Comparison of ENCODE assay signal across 8 cellular contexts in the genomic region with DNA sequence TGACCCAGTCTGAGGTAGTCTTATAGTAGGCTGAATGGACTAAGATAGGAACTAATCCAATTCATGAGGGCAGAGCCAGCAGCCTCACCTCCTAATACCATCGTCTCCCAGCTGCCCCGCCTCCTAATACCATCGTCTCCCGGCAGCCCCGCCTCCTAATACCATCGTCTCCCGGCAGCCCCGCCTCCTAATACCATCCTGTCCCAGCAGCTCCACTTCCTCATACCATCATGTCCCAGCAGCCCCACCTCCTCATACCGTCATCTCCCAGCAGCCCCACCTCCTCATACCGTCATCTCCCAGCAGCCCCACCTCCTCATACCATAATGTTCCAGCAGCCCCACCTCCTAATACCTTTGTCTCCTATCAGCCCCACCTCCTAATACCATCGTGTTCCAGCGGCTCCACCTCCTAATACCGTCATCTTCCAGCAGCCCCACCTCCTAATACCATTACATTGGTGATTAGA. TPM values are rescaled to one million over a fixed set of nuclear protein-coding genes. Genes with fewer than 3 reads are reported as not detected.
DNase-seq lines count a peak whose midpoint lies in the region; ATAC-seq, FAIRE-seq and TF ChIP-seq lines count a peak whose summit lies in the region.

No MANE protein-coding gene starts in this region.

- 31% methylated on average over 13 of the region's 13 CpGs for WGBS in right cardiac atrium

- no peaks in the 10 kb centered on the region for H3K27me3 ChIP-seq in right cardiac atrium (ENCODE audit: control insufficient read depth, insufficient read depth)

- intact Hi-C loops in right cardiac atrium (cut with DNase I): no loop called here

- no peaks in the 10 kb centered on the region for H3K4me1 ChIP-seq in right cardiac atrium (ENCODE audit: control insufficient read depth, insufficient read depth, low read length)

- H3K27ac ChIP-seq in right cardiac atrium (ENCODE audit: low read length): no peak overlapping the region

- no peak for FAIRE-seq in GM12891 (lab: Jason Lieb, UNC)

- DNase-seq in RKO (ENCODE audit: low spot score) (peak; percentile 43), activated gamma-delta T cell (lab: John Stamatoyannopoulos, UW) (peak; percentile 3), right cardiac atrium (peak; percentile 83 to 90 (median 86)), GM12891 (ENCODE audit: insufficient read length, low spot score) (no peak), NCI-H1417 treated with DMSO at 0.1 percent for 48 hours (lab: John Stamatoyannopoulos, UW) (no peak)
- peak; percentile 60 to 63 for DNase-seq in stimulated activated CD4-positive, alpha-beta T cell treated with anti-CD3 and anti-CD28 coated beads, Interleukin-15, amount 100 ng/mL, for 48 hours (ENCODE audit: low read depth in 2 of 2)

- TF ChIP-seq POLR2A in GM12891 (IDR thresholded peaks at IDR 0.05; ENCODE audit: low read depth, low read length): no peak

- ATAC-seq in HG02610 (IDR thresholded peaks at IDR 0.05; ENCODE audit: unreplicated experiment) (peak; percentile 58), right cardiac atrium (peak; percentile 67 to 71), HG02588 (IDR thresholded peaks at IDR 0.05; ENCODE audit: unreplicated experiment) (no peak)

- no peak overlapping the region for H3K4me3 ChIP-seq in right cardiac atrium (ENCODE audit: low read length)

- H3K9me3 ChIP-seq in right cardiac atrium (ENCODE audit: control insufficient read depth, low read length): no peaks in the 10 kb centered on the region

TF ChIP-seq in GM12891, 5 proteins besides CTCF, POLR2A, EP300 and RAD21:
- no peak for TF ChIP-seq PAX5 (IDR thresholded peaks at IDR 0.05; ENCODE audit: insufficient read depth, low read length, severe bottlenecking)
- TF ChIP-seq SPI1 (IDR thresholded peaks at IDR 0.05; ENCODE audit: low read depth, low read length): no peak
- TF ChIP-seq TAF1 (IDR thresholded peaks at IDR 0.05; ENCODE audit: low read depth, low read length): no peak
- TF ChIP-seq POU2F2 (IDR thresholded peaks at IDR 0.05; ENCODE audit: low read depth, low read length): no peak
- TF ChIP-seq POLR2AphosphoS5 (IDR thresholded peaks at IDR 0.05; ENCODE audit: low read depth, low read length): no peak
TF ChIP-seq in GM12891: peak in this region for 0.

RNA-seq across cellular contexts. Expression of gene ARGLU1, which starts 2.5 kb away (rescaled TPM):
- 10 to 100 TPM; 44.2 to 63.0 (median 47.3) TPM for total RNA-seq in right cardiac atrium
- 49.9 TPM for polyA plus RNA-seq in right cardiac atrium
- polyA plus RNA-seq in GM12891 (2012; ENCODE audit: low read depth, missing spikeins): 113 TPM

RNA-seq across cellular contexts. Expression of gene EFNB2, which starts 34.9 kb away (rescaled TPM):
- 10 to 100 TPM in 3 of 4 donors, 1 to 10 TPM in 1; 9.6 to 19.4 (median 14.6) TPM for total RNA-seq in right cardiac atrium
- 10.7 TPM for polyA plus RNA-seq in right cardiac atrium
- polyA plus RNA-seq in GM12891 (2012; ENCODE audit: low read depth, missing spikeins): 0.10 TPM

Comparison
In these comparisons a context has a peak if more than half of its experiments do, and no peak if none do; other contexts are left out.
1. DNase-seq: peak in RKO (single experiment), activated gamma-delta T cell (single experiment), right cardiac atrium (3 of 3) and stimulated activated CD4-positive, alpha-beta T cell treated with anti-CD3 and anti-CD28 coated beads, Interleukin-15, amount 100 ng/mL, for 48 hours (2 of 2); none in GM12891 (single experiment) and NCI-H1417 treated with DMSO at 0.1 percent for 48 hours (single experiment).